ENCODE assay signal across 11 cellular contexts in the genomic region with DNA sequence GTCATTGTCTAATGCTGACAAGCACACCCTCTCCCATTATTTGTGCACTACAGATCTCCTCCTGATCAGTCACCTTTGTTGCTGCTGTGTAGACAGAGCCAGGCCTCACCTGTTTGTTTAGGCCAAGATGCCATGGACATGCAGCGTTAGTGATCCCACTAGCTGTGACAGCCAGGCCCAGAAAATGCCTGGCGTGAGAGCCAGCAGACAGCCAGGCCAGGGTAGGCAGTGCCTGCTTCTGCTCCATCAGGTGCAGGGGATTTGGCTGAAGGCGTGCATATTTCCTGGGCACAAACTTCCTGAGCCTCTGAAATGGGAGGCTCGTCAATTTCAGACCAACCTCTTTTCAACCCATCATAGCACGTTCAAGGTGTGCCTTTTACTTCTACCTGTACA. TPM values are rescaled to one million over a fixed set of nuclear protein-coding genes. Genes with fewer than 3 reads are reported as not detected.
A peak's percentile ranks its signal among the peaks of the same experiment; 100 is the strongest.
DNase-seq lines count a peak whose midpoint lies in the region; ATAC-seq and TF ChIP-seq lines count a peak whose summit lies in the region.
"Had no signal": no experiment of that assay in that cellular context is flagged by ENCODE, and none has a peak within 500 bp of the region (broad histone marks: within the 10 kb centered on the region; RNA-seq: fewer than 3 reads in every experiment).

No MANE protein-coding gene starts in this region.

- H3K4ac ChIP-seq in neuronal stem cell (ENCODE audit: low read length), result no peak overlapping the region

- ATAC-seq in activated naive CD8-positive, alpha-beta T cell treated with anti-CD3 and anti-CD28 coated beads, Interleukin-2, amount 50 U/mL, for 24 hours, result no peak
- no peak for ATAC-seq in GM19023 (IDR thresholded peaks at IDR 0.05; ENCODE audit: unreplicated experiment)

- TF ChIP-seq CTCF in Caco-2 (IDR thresholded peaks at IDR 0.05; ENCODE audit: insufficient read depth in 1 of 2, low read depth in 1 of 2, low read length in 1 of 2, severe bottlenecking in 1 of 2, unreplicated experiment in 1 of 2), result no peak

- peak overlapping the region; percentile 45 for H3K18ac ChIP-seq in neuronal stem cell (ENCODE audit: low read length)

- peaks cover 13% of the 10 kb centered on the region for H3K4me1 Mint-ChIP-seq in Caco-2 (ENCODE audit: low read depth, unreplicated experiment)
- peaks cover 34 to 43% (median 40%) of the 10 kb centered on the region in 3 donors for H3K4me1 Mint-ChIP-seq in IgD-negative memory B cell
- peaks cover 30% of the 10 kb centered on the region for H3K4me1 Mint-ChIP-seq in activated naive CD8-positive, alpha-beta T cell treated with anti-CD3 and anti-CD28 coated beads, Interleukin-2, amount 50 U/mL, for 24 hours

- H3K4me3 Mint-ChIP-seq in Caco-2 (ENCODE audit: unreplicated experiment), result no peak overlapping the region
- H3K4me3 Mint-ChIP-seq in IgD-negative memory B cell, result peak overlapping the region in 2 of 4 donors; percentile 70 to 75
- H3K4me3 Mint-ChIP-seq in activated naive CD8-positive, alpha-beta T cell treated with anti-CD3 and anti-CD28 coated beads, Interleukin-2, amount 50 U/mL, for 24 hours, result no peak overlapping the region

- WGBS in neuronal stem cell (ENCODE audit: extremely low coverage in 2 of 2, insufficient read length in 2 of 2, insufficient replicate concordance in 1 of 2), 2 donors, result no CpG with 5 or more reads among the region's 5 CpGs

- H2BK12ac ChIP-seq in neuronal stem cell (ENCODE audit: low read length), result no peak overlapping the region

- DNase-seq in Caco-2 (peak in 1 of 2 experiments; percentile 27), neuronal stem cell (ENCODE audit: low spot score) (no peak), HT-29 (ENCODE audit: low spot score) (no peak)
- no peak for DNase-seq in activated naive CD8-positive, alpha-beta T cell treated with anti-CD3 and anti-CD28 coated beads, Interleukin-2, amount 50 U/mL, for 24 hours
- DNase-seq in effector CD4-positive, alpha-beta T cell, result no peak
- DNase-seq in activated CD4-positive, alpha-beta T cell treated with anti-CD3 and anti-CD28 coated beads, Interleukin-2, amount 50 U/mL, for 1 hour, result no peak
- DNase-seq: dermis blood vessel endothelial cell, DMS153 had no signal

- H3K14ac ChIP-seq in neuronal stem cell (ENCODE audit: low read length), result no peak overlapping the region

- H2BK120ac ChIP-seq in neuronal stem cell (ENCODE audit: low read depth, low read length), result no peak overlapping the region

- H3K36me3 ChIP-seq in Caco-2 (ENCODE audit: control insufficient read depth, insufficient read depth, low read length) (peaks cover 6% of the 10 kb centered on the region), neuronal stem cell (replicated peaks in 1 of 2; ENCODE audit: control insufficient read depth in 2 of 2, insufficient read depth in 2 of 2, low read length in 2 of 2) (peaks cover 6 to 59% of the 10 kb centered on the region in 2 donors)

- POLR2A ChIA-PET in Caco-2 (lab: Charles Lee), result no interaction called here

- no peak overlapping the region for H2BK15ac ChIP-seq in neuronal stem cell (ENCODE audit: low read length)

- no peak overlapping the region for H4K8ac ChIP-seq in neuronal stem cell (ENCODE audit: low read depth, low read length)

- H3K9me3 ChIP-seq in Caco-2 (no peaks in the 10 kb centered on the region; the same call in 1 of the 2 replicates), neuronal stem cell (replicated peaks in 1 of 2; ENCODE audit: control insufficient read depth in 2 of 2, insufficient read depth in 1 of 2, low read depth in 1 of 2, low read length in 2 of 2) (no peaks in the 10 kb centered on the region)

- H3K27me3 ChIP-seq in Caco-2 (replicated peaks; ENCODE audit: control insufficient read depth, insufficient read depth, low read length), result no peaks in the 10 kb centered on the region
- no peaks in the 10 kb centered on the region for H3K27me3 ChIP-seq in neuronal stem cell (ENCODE audit: control insufficient read depth in 3 of 3, insufficient read depth in 3 of 3, low read depth in 1 of 3, low read length in 3 of 3)

- H2AFZ ChIP-seq in neuronal stem cell (ENCODE audit: low read length), result no peak overlapping the region

- H3K27ac ChIP-seq in neuronal stem cell (replicated peaks; ENCODE audit: low read length), result no peak overlapping the region

- H3K9me3 Mint-ChIP-seq in Caco-2 (ENCODE audit: unreplicated experiment), result no peaks in the 10 kb centered on the region
- H3K9me3 Mint-ChIP-seq in IgD-negative memory B cell, result no peaks in the 10 kb centered on the region
- no peaks in the 10 kb centered on the region for H3K9me3 Mint-ChIP-seq in activated naive CD8-positive, alpha-beta T cell treated with anti-CD3 and anti-CD28 coated beads, Interleukin-2, amount 50 U/mL, for 24 hours

- intact Hi-C loops in Caco-2 (cut with micrococcal nuclease; ENCODE audit: unreplicated experiment), result no loop called here

- H2AK5ac ChIP-seq in neuronal stem cell (ENCODE audit: low read depth, low read length), result no peak overlapping the region

- H3K36me3 Mint-ChIP-seq in Caco-2 (ENCODE audit: insufficient read depth, unreplicated experiment), result peaks cover 6% of the 10 kb centered on the region
- H3K36me3 Mint-ChIP-seq in IgD-negative memory B cell, result peaks cover 6% of the 10 kb centered on the region
- peaks cover 2% of the 10 kb centered on the region for H3K36me3 Mint-ChIP-seq in activated naive CD8-positive, alpha-beta T cell treated with anti-CD3 and anti-CD28 coated beads, Interleukin-2, amount 50 U/mL, for 24 hours (ENCODE audit: low read depth)

- peaks cover 1% of the 10 kb centered on the region for H3K79me1 ChIP-seq in neuronal stem cell (ENCODE audit: low read depth, low read length)

- H3K27me3 Mint-ChIP-seq in Caco-2 (ENCODE audit: insufficient read depth, unreplicated experiment), result no peaks in the 10 kb centered on the region
- no peaks in the 10 kb centered on the region for H3K27me3 Mint-ChIP-seq in IgD-negative memory B cell
- no peaks in the 10 kb centered on the region for H3K27me3 Mint-ChIP-seq in activated naive CD8-positive, alpha-beta T cell treated with anti-CD3 and anti-CD28 coated beads, Interleukin-2, amount 50 U/mL, for 24 hours

- H3K4me2 ChIP-seq in neuronal stem cell (ENCODE audit: insufficient read depth, low read length, poor library complexity, severe bottlenecking), result no peak overlapping the region

- H3K4me1 ChIP-seq in Caco-2, result peaks cover 7% of the 10 kb centered on the region; the same call in 1 of the 2 replicates
- peaks cover 6 to 28% of the 10 kb centered on the region in 2 donors for H3K4me1 ChIP-seq in neuronal stem cell (ENCODE audit: control insufficient read depth in 2 of 2, insufficient read depth in 1 of 2, low read depth in 1 of 2, low read length in 2 of 2)

- H3K9ac ChIP-seq in neuronal stem cell (ENCODE audit: low read depth, low read length, poor library complexity), result no peak overlapping the region

- H3K27ac Mint-ChIP-seq in Caco-2 (ENCODE audit: unreplicated experiment) (no peak overlapping the region), IgD-negative memory B cell (peak overlapping the region; percentile 96 to 99 (median 97))
- peak overlapping the region; percentile 72 for H3K27ac Mint-ChIP-seq in activated naive CD8-positive, alpha-beta T cell treated with anti-CD3 and anti-CD28 coated beads, Interleukin-2, amount 50 U/mL, for 24 hours

- H2BK5ac ChIP-seq in neuronal stem cell (ENCODE audit: low read length), result no peak overlapping the region

- no peak overlapping the region for H3K23ac ChIP-seq in neuronal stem cell (ENCODE audit: low read depth, low read length, poor library complexity)

- H4K91ac ChIP-seq in neuronal stem cell (ENCODE audit: low read depth, low read length, poor library complexity), result no peak overlapping the region

- TSS peak; percentile 81 for BruUV-seq in Caco-2 (replicated peaks; lab: Mats Ljungman, UMichigan)

- CTCF ChIA-PET in Caco-2 (lab: Charles Lee), result no interaction called here

- no peak overlapping the region for H3K4me3 ChIP-seq in Caco-2 (ENCODE audit: low read depth, low read length)
- no peak overlapping the region for H3K4me3 ChIP-seq in neuronal stem cell (ENCODE audit: low read length in 2 of 2)

RNA-seq across cellular contexts. Expression of gene MANBAL, which starts 27.3 kb away (rescaled TPM):
- 95.6 and 106 TPM in 2 replicates for total RNA-seq in Caco-2 (2022)
- 27.7 TPM for polyA plus RNA-seq in IgD-negative memory B cell
- 66.5 TPM for polyA plus RNA-seq in neuronal stem cell (2013, experiment 1 of 2)
- polyA plus RNA-seq in neuronal stem cell (2013, experiment 2 of 2), result 66.4 TPM
- 28.0 and 33.1 TPM in 2 replicates for total RNA-seq in HT-29 (2014; rRNA removed; shearing (Covaris generic))

RNA-seq across cellular contexts. Expression of gene SRC, which starts 29.2 kb away (rescaled TPM):
- 197 and 222 TPM in 2 replicates for total RNA-seq in Caco-2 (2022)
- polyA plus RNA-seq in IgD-negative memory B cell, result 2.3 TPM
- 32.2 TPM for polyA plus RNA-seq in neuronal stem cell (2013, experiment 1 of 2)
- polyA plus RNA-seq in neuronal stem cell (2013, experiment 2 of 2), result 33.5 TPM
- 113 and 161 TPM in 2 replicates for total RNA-seq in HT-29 (2014; rRNA removed; shearing (Covaris generic))

RNA-seq across cellular contexts. Expression of gene GHRH, which starts 55.2 kb away (rescaled TPM):
- total RNA-seq in Caco-2 (2022), result not detected in 2 replicates
- not detected for polyA plus RNA-seq in IgD-negative memory B cell
- 0.96 TPM for polyA plus RNA-seq in neuronal stem cell (2013, experiment 1 of 2)
- polyA plus RNA-seq in neuronal stem cell (2013, experiment 2 of 2), result 1.8 TPM
- not detected in 2 replicates for total RNA-seq in HT-29 (2014; rRNA removed; shearing (Covaris generic))
- total RNA-seq: dermis blood vessel endothelial cell, liver had no signal
- polyA plus RNA-seq: liver had no signal
